In the genomic region with DNA sequence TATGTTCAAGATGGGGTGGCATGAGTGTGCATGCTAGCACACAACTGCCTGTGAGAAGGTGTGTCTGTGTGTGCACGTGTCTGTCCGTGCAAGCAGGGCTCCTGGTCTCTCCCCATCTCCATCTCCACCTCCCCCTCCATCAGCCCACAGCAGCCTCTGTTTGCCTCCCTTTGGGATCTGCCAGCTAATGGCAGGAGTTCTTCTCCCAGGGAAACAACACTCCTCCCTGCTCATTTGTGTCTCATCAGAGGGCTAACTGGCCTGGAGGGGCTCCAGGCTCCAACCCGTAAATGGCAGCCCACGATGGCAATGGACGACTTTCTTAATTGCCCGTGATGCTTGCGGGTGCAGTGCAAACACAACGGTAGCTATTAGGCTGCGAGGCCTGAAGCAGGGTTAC, we compare ENCODE assay signal across 19 cellular contexts.
"Had no signal": no experiment of that assay in that cellular context is flagged by ENCODE, and none has a peak within 500 bp of the region (broad histone marks: within the 10 kb centered on the region; RNA-seq: fewer than 3 reads in every experiment).

No MANE protein-coding gene starts in this region.

- ATAC-seq: activated CD4-positive, CD25-positive, alpha-beta regulatory T cell treated with anti-CD3 and anti-CD28 coated beads, Interleukin-2, amount 50 U/mL, for 24 hours; activated CD8-positive, alpha-beta T cell treated with anti-CD3 and anti-CD28 coated beads for 36 hours; activated T-cell treated with anti-CD3 and anti-CD28 coated beads, Interleukin-2, amount 50 U/mL, for 72 hours had no signal

- DNase-seq: activated CD4-positive, alpha-beta T cell treated with anti-CD3 and anti-CD28 coated beads for 4 hours; activated CD8-positive, alpha-beta memory T cell treated with anti-CD3 and anti-CD28 coated beads, Interleukin-2, amount 50 U/mL, for 4 hours; activated CD8-positive, alpha-beta T cell treated with anti-CD3 and anti-CD28 coated beads for 36 hours; activated gamma-delta T cell treated with Interleukin-2 at 50 U/mL for 16 hours; activated naive CD4-positive, alpha-beta T cell treated with anti-CD3 and anti-CD28 coated beads, Interleukin-2, amount 10 ng/mL, durations not matched to agents 7 days and 5 days; activated naive CD8-positive, alpha-beta T cell treated with anti-CD3 and anti-CD28 coated beads for 36 hours; activated T-cell treated with anti-CD3 and anti-CD28 coated beads, Interleukin-2, amount 50 U/mL, for 72 hours; central memory CD4-positive, alpha-beta T cell; IMR-90; Kasumi-1; KBM-7; NCI-H1048; NCI-H1930; NCI-H226; NCI-H774; NK-92 treated with Interleukin-12 subunit alpha and Interleukin-12 subunit beta, amount 100 ng/mL, for 24 hours; OCI-M1; SHP77 had no signal
